9 cellular contexts compared by ENCODE assay signal in the genomic region with DNA sequence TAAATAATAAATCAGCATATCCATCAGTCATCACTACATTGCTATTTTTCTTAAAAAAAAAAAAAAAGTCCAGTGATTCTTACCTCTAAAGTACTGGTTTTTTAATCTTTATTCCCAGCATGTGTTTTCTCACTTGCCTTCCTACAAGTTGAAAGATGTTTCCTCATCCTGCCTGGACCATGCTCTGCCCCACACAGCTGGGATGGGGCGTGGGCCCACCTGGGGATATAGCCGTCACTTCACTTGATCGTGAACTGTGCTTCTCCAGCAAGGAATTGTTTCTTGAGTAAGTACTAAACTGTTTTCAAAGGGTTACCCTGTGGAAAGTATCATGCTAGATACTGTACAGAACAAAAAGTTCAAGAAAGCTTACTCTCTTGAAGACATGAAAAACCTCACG.
"Had no signal": no experiment of that assay in that cellular context is flagged by ENCODE, and none has a peak within 500 bp of the region (broad histone marks: within the 10 kb centered on the region; RNA-seq: fewer than 3 reads in every experiment).

No MANE protein-coding gene starts in this region.

- H3K27ac Mint-ChIP-seq: HFFc6 had no signal

- H3K36me3 Mint-ChIP-seq: IgD-negative memory B cell had no signal

- H3K4me1 Mint-ChIP-seq: IgD-negative memory B cell had no signal

- H3K9me3 ChIP-seq: HAP-1 had no signal

- H2AFZ ChIP-seq: GM23248 had no signal

- H3K4me3 ChIP-seq: GM23248, HAP-1 had no signal

- ATAC-seq: HCT116, HepG2 had no signal

- H3K27ac ChIP-seq: GM23248, HL-60 had no signal

- H3K4me3 Mint-ChIP-seq: HFFc6, IgD-negative memory B cell had no signal

- H3K36me3 ChIP-seq: HAP-1 had no signal

- DNase-seq: GM23248, GOT3, H7, HFFc6 had no signal

- H3K4me1 ChIP-seq: HAP-1 had no signal

- H3K9ac ChIP-seq: GM23248 had no signal
